In the genomic region with DNA sequence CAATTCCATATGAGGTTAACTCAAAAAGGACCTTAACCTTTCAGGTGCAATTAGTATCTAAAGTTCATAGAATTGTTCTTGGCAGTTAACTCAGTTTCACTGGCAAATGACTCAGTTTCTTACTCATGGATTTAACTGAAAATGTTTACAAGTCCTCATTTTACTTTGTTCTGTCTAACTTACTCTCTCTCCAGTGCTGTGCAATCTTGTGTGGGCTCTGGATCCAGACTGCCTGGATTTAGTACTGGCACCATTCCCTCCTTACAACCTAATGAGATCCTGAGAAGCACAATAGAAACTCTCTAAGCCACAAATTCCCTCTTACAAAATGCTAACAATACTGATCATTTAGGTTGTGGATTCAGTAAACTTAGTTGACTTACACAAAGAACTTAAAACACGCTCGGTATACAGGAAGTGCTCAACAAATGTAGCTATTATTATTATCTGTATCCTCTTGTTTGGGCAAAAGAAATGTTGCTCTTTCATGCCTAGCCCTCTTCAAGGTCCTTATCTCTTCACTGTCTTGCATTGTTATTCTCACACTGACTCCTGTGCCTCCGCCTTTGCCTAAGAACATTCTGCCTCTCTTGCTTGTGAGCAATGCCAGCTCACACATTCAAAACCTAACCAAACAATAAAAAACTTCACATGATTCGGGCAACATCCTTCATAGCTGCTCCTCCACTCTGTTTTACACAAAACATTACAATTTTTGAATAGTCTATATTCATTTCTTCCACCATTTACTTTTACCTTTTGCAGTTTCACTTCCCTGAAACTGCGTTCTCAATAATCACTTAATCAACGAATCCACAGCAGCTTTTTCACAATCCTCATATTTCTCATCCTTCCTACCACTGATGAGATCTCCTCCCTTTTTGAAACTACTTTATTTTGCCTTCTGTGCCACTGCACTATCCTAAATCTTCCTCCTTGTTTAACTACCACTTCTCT, we compare ENCODE assay signal across 1 cellular context.
TF ChIP-seq lines count a peak whose summit lies in the region.

No MANE protein-coding gene starts in this region.

TF ChIP-seq in WTC11, 78 proteins besides CTCF, POLR2A, EP300 and RAD21:
- TF ChIP-seq ETV6 (CRISPR knock-in tag; IDR thresholded peaks at IDR 0.05): no peak
- TF ChIP-seq ZNF232 (CRISPR knock-in tag; IDR thresholded peaks at IDR 0.05): no peak
- no peak for TF ChIP-seq RELA (CRISPR knock-in tag; IDR thresholded peaks at IDR 0.05; ENCODE audit: borderline replicate concordance)
- TF ChIP-seq ATF1 (CRISPR knock-in tag; IDR thresholded peaks at IDR 0.05): no peak
- TF ChIP-seq, protein P1, sequence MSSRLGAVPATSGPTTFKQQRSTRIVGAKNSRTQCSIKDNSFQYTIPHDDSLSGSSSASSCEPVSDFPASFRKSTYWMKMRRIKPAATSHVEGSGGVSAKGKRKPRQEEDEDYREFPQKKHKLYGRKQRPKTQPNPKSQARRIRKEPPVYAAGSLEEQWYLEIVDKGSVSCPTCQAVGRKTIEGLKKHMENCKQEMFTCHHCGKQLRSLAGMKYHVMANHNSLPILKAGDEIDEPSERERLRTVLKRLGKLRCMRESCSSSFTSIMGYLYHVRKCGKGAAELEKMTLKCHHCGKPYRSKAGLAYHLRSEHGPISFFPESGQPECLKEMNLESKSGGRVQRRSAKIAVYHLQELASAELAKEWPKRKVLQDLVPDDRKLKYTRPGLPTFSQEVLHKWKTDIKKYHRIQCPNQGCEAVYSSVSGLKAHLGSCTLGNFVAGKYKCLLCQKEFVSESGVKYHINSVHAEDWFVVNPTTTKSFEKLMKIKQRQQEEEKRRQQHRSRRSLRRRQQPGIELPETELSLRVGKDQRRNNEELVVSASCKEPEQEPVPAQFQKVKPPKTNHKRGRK (CRISPR knock-in tag; IDR thresholded peaks at IDR 0.05; ENCODE audit: borderline replicate concordance): no peak
- TF ChIP-seq ZNF121 (CRISPR knock-in tag; IDR thresholded peaks at IDR 0.05): no peak
- TF ChIP-seq, protein P2, sequence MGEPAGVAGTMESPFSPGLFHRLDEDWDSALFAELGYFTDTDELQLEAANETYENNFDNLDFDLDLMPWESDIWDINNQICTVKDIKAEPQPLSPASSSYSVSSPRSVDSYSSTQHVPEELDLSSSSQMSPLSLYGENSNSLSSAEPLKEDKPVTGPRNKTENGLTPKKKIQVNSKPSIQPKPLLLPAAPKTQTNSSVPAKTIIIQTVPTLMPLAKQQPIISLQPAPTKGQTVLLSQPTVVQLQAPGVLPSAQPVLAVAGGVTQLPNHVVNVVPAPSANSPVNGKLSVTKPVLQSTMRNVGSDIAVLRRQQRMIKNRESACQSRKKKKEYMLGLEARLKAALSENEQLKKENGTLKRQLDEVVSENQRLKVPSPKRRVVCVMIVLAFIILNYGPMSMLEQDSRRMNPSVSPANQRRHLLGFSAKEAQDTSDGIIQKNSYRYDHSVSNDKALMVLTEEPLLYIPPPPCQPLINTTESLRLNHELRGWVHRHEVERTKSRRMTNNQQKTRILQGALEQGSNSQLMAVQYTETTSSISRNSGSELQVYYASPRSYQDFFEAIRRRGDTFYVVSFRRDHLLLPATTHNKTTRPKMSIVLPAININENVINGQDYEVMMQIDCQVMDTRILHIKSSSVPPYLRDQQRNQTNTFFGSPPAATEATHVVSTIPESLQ (CRISPR knock-in tag; IDR thresholded peaks at IDR 0.05): no peak
- TF ChIP-seq, protein P3, sequence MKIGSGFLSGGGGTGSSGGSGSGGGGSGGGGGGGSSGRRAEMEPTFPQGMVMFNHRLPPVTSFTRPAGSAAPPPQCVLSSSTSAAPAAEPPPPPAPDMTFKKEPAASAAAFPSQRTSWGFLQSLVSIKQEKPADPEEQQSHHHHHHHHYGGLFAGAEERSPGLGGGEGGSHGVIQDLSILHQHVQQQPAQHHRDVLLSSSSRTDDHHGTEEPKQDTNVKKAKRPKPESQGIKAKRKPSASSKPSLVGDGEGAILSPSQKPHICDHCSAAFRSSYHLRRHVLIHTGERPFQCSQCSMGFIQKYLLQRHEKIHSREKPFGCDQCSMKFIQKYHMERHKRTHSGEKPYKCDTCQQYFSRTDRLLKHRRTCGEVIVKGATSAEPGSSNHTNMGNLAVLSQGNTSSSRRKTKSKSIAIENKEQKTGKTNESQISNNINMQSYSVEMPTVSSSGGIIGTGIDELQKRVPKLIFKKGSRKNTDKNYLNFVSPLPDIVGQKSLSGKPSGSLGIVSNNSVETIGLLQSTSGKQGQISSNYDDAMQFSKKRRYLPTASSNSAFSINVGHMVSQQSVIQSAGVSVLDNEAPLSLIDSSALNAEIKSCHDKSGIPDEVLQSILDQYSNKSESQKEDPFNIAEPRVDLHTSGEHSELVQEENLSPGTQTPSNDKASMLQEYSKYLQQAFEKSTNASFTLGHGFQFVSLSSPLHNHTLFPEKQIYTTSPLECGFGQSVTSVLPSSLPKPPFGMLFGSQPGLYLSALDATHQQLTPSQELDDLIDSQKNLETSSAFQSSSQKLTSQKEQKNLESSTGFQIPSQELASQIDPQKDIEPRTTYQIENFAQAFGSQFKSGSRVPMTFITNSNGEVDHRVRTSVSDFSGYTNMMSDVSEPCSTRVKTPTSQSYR (CRISPR knock-in tag; IDR thresholded peaks at IDR 0.05): no peak
- no peak for TF ChIP-seq CREB1 (CRISPR knock-in tag; IDR thresholded peaks at IDR 0.05)
